In the genomic region with DNA sequence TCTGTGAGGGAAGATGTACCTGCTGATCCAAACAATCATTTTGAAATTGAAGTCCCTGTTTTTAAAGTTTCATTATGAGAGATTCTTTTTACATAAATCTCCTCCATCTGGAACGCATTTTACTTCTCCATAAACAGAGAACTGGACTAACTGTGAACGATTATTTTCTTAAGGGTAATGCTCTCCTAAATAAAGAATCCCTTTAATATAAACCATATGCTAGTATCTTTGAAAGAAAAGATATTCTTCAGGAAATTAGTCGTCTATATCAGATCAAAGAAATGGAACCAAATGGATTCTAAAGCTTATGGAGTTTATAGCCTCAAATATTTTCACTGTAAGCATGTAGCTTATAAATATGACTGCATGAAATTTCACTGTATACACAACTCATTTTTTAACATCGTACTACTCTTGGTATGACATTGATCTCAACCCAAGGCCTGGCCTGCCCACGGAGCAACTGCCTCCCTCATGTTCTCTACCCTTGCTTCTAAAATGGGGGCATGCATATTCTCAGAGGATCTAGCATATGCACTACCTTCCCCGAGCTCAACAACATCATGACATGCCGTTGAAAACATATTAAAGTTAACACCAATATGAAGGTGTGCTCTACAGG, we compare ENCODE assay signal across 26 cellular contexts.
DNase-seq lines count a peak whose midpoint lies in the region; ATAC-seq and TF ChIP-seq lines count a peak whose summit lies in the region.
"Had no signal": no experiment of that assay in that cellular context is flagged by ENCODE, and none has a peak within 500 bp of the region (broad histone marks: within the 10 kb centered on the region; RNA-seq: fewer than 3 reads in every experiment).

No MANE protein-coding gene starts in this region.

- no peaks in the 10 kb centered on the region for H3K27me3 Mint-ChIP-seq in chondrocyte (ENCODE audit: low read depth)
- H3K27me3 Mint-ChIP-seq: activated naive CD4-positive, alpha-beta T cell treated with anti-CD3 and anti-CD28 coated beads, Interleukin-2, amount 10 ng/mL, durations not matched to agents 7 days and 5 days had no signal

- H3K4me1 Mint-ChIP-seq in chondrocyte (ENCODE audit: low read depth), result peaks cover 16% of the 10 kb centered on the region
- H3K4me1 Mint-ChIP-seq: activated CD4-positive, alpha-beta memory T cell treated with anti-CD3 and anti-CD28 coated beads, Interleukin-2, amount 10 ng/mL, durations not matched to agents 7 days and 5 days; activated naive CD4-positive, alpha-beta T cell treated with anti-CD3 and anti-CD28 coated beads, Interleukin-2, amount 10 ng/mL, durations not matched to agents 7 days and 5 days; CD14-positive monocyte had no signal

- H3K9me3 ChIP-seq in gastroesophageal sphincter, result no peaks in the 10 kb centered on the region
- H3K9me3 ChIP-seq: transverse colon had no signal

- H3K4me1 ChIP-seq in gastroesophageal sphincter, result no peaks in the 10 kb centered on the region
- H3K4me1 ChIP-seq: transverse colon had no signal

- DNase-seq in NCI-H82 (lab: John Stamatoyannopoulos, UW) (peak; percentile 20), NCI-H82 treated with DMSO at 0.1 percent for 48 hours (lab: John Stamatoyannopoulos, UW; ENCODE audit: unreplicated experiment) (no peak), chondrocyte (ENCODE audit: low spot score) (no peak), iris pigment epithelial cell (ENCODE audit: low read depth) (peak; percentile 24), NCI-H1048 (lab: John Stamatoyannopoulos, UW) (no peak)
- DNase-seq: activated CD4-positive, alpha-beta memory T cell treated with anti-CD3 and anti-CD28 coated beads, Interleukin-2, amount 10 ng/mL, durations not matched to agents 7 days and 5 days; activated naive CD4-positive, alpha-beta T cell treated with anti-CD3 and anti-CD28 coated beads, Interleukin-2, amount 10 ng/mL, durations not matched to agents 7 days and 5 days; activated T-cell treated with anti-CD3 and anti-CD28 coated beads, Interleukin-2, amount 50 U/mL, for 1 hour; brain microvascular endothelial cell; dermis blood vessel endothelial cell; DMS 273 treated with DMSO at 0.1 percent for 48 hours; hypothalamus; kidney; naive thymus-derived CD4-positive, alpha-beta T cell; NCI-H1436 treated with DMSO at 0.1 percent for 48 hours; NCI-H748 treated with DMSO at 0.1 percent for 48 hours; SHP77 treated with DMSO at 0.1 percent for 48 hours; stimulated activated CD4-positive, alpha-beta T cell treated with anti-CD3 and anti-CD28 coated beads, Interleukin-1b, Interleukin-23, amount 100 ng/mL, for 48 hours; stimulated activated naive CD4-positive, alpha-beta T cell treated with Interleukin-2 at 50 U/mL for 16 hours; transverse colon had no signal

- no peak overlapping the region for H3K27ac ChIP-seq in gastroesophageal sphincter
- H3K27ac ChIP-seq: 22Rv1, brain microvascular endothelial cell, HL-60, transverse colon had no signal

- H3K27me3 ChIP-seq in gastroesophageal sphincter, result no peaks in the 10 kb centered on the region
- H3K27me3 ChIP-seq: brain microvascular endothelial cell, transverse colon had no signal

- ATAC-seq in GM18505 (IDR thresholded peaks at IDR 0.05; ENCODE audit: unreplicated experiment) (no peak), HG03280 (IDR thresholded peaks at IDR 0.05; ENCODE audit: unreplicated experiment) (no peak), gastroesophageal sphincter (no peak)
- ATAC-seq: naive thymus-derived CD4-positive, alpha-beta T cell had no signal

- 10 to 42% methylated on average over 3 to 7 of the region's 7 CpGs for WGBS in gastroesophageal sphincter (ENCODE audit: low coverage in 1 of 2), 2 donors

- no peak for TF ChIP-seq EP300 in gastroesophageal sphincter (IDR thresholded peaks at IDR 0.05)

- TF ChIP-seq CTCF in chondrocyte (IDR thresholded peaks at IDR 0.05) (no peak), gastroesophageal sphincter (IDR thresholded peaks at IDR 0.05) (no peak)

- H3K36me3 Mint-ChIP-seq in chondrocyte (ENCODE audit: low read depth), result peaks cover 40% of the 10 kb centered on the region
- H3K36me3 Mint-ChIP-seq: activated naive CD4-positive, alpha-beta T cell treated with anti-CD3 and anti-CD28 coated beads, Interleukin-2, amount 10 ng/mL, durations not matched to agents 7 days and 5 days; CD14-positive monocyte; naive thymus-derived CD4-positive, alpha-beta T cell had no signal

- H3K4me3 ChIP-seq in gastroesophageal sphincter, result no peak overlapping the region
- H3K4me3 ChIP-seq: transverse colon had no signal

- peaks cover 0 to 37% of the 10 kb centered on the region in 2 donors for H3K36me3 ChIP-seq in gastroesophageal sphincter
- H3K36me3 ChIP-seq: transverse colon had no signal

- TF ChIP-seq POLR2A in GM18505 (IDR thresholded peaks at IDR 0.05; ENCODE audit: borderline replicate concordance, extremely low read depth, insufficient read depth, insufficient read length) (no peak), gastroesophageal sphincter (IDR thresholded peaks at IDR 0.05) (no peak)

- no peak overlapping the region for H3K4me3 Mint-ChIP-seq in chondrocyte (ENCODE audit: unreplicated experiment)
- H3K4me3 Mint-ChIP-seq: activated CD4-positive, alpha-beta memory T cell treated with anti-CD3 and anti-CD28 coated beads, Interleukin-2, amount 10 ng/mL, durations not matched to agents 7 days and 5 days; activated naive CD4-positive, alpha-beta T cell treated with anti-CD3 and anti-CD28 coated beads, Interleukin-2, amount 10 ng/mL, durations not matched to agents 7 days and 5 days; CD14-positive monocyte; naive thymus-derived CD4-positive, alpha-beta T cell had no signal

- peak overlapping the region; percentile 71 for H3K27ac Mint-ChIP-seq in chondrocyte (ENCODE audit: unreplicated experiment)
- H3K27ac Mint-ChIP-seq: activated CD4-positive, alpha-beta memory T cell treated with anti-CD3 and anti-CD28 coated beads, Interleukin-2, amount 10 ng/mL, durations not matched to agents 7 days and 5 days; activated naive CD4-positive, alpha-beta T cell treated with anti-CD3 and anti-CD28 coated beads, Interleukin-2, amount 10 ng/mL, durations not matched to agents 7 days and 5 days; CD14-positive monocyte; naive thymus-derived CD4-positive, alpha-beta T cell had no signal

- H3K9me3 Mint-ChIP-seq in chondrocyte (ENCODE audit: low read depth), result no peaks in the 10 kb centered on the region
- H3K9me3 Mint-ChIP-seq: activated CD4-positive, alpha-beta memory T cell treated with anti-CD3 and anti-CD28 coated beads, Interleukin-2, amount 10 ng/mL, durations not matched to agents 7 days and 5 days; activated naive CD4-positive, alpha-beta T cell treated with anti-CD3 and anti-CD28 coated beads, Interleukin-2, amount 10 ng/mL, durations not matched to agents 7 days and 5 days; naive thymus-derived CD4-positive, alpha-beta T cell had no signal

Comparison
In these comparisons a context has a peak if more than half of its experiments do, and no peak if none do; other contexts are left out.
1. DNase-seq: peak in NCI-H82 (single experiment) and iris pigment epithelial cell (single experiment); none in NCI-H82 treated with DMSO at 0.1 percent for 48 hours (single experiment), chondrocyte (single experiment) and NCI-H1048 (single experiment).